Comparison of ENCODE assay signal across 8 cellular contexts in genomic region chr2:171210864-171211431, GRCh38. TPM values are rescaled to one million over a fixed set of nuclear protein-coding genes. Genes with fewer than 3 reads are reported as not detected.
DNase-seq lines count a peak whose midpoint lies in the region; ATAC-seq, FAIRE-seq and TF ChIP-seq lines count a peak whose summit lies in the region.

No MANE protein-coding gene starts in this region.

- H3K27ac ChIP-seq in PC-3 (ENCODE audit: low read length) = no peak overlapping the region

- POLR2A ChIA-PET in PC-3 (lab: Charles Lee; ENCODE audit: unreplicated experiment) = no interaction called here
- POLR2A ChIA-PET in HEK293T (lab: Yijun Ruan, JAX) = no interaction called here
- POLR2A ChIA-PET in MCF 10A (lab: Yijun Ruan, JAX) = no interaction called here

- FAIRE-seq in urothelium cell line (lab: Jason Lieb, UNC) = no peak

- peaks cover 5% of the 10 kb centered on the region for H3K36me3 Mint-ChIP-seq in MCF 10A (ENCODE audit: insufficient read depth, unreplicated experiment)

- DNase-seq in GM13977 (ENCODE audit: low spot score) (peak; percentile 45), PC-3 (peak; percentile 28), urothelium cell line (ENCODE audit: low spot score) (no peak), HEK293T (ENCODE audit: extremely low spot score) (no peak), cerebellum (ENCODE audit: low spot score) (no peak), MCF 10A (ENCODE audit: unreplicated experiment) (no peak)
- peak; percentile 17 for DNase-seq in effector CD4-positive, alpha-beta T cell

- BruUV-seq in PC-3 (replicated peaks; lab: Mats Ljungman, UMichigan) = no TSS peak
- BruUV-seq in MCF 10A (replicated peaks; lab: Mats Ljungman, UMichigan) = no TSS peak

- H3K9me3 Mint-ChIP-seq in MCF 10A (ENCODE audit: unreplicated experiment) = no peaks in the 10 kb centered on the region

- in situ Hi-C loops in GM13977 (cut with MboI; ENCODE audit: low pct_unique_long_range_greater_than_20kb, low sequenced_read_pairs, unreplicated experiment) = no loop called here

- H3F3A ChIP-seq in PC-3 (ENCODE audit: low read length, unreplicated experiment) = no peaks in the 10 kb centered on the region

- peak; percentile 69 for ATAC-seq in HG02678 (IDR thresholded peaks at IDR 0.05; ENCODE audit: unreplicated experiment)
- peak; percentile 76 for ATAC-seq in PC-3

- H3K4me3 ChIP-seq in PC-3 (ENCODE audit: low read length) = peak overlapping the region; percentile 17; the same call in 1 of the 2 replicates

- H3K27me3 ChIP-seq in PC-3 (ENCODE audit: low read length) = no peaks in the 10 kb centered on the region

- H3K4me2 ChIP-seq in PC-3 (ENCODE audit: low read length) = peak overlapping the region; percentile 43

- no peaks in the 10 kb centered on the region for H3K4me1 Mint-ChIP-seq in MCF 10A (ENCODE audit: insufficient read depth, unreplicated experiment)

- no peak overlapping the region for H3K4me3 Mint-ChIP-seq in MCF 10A (ENCODE audit: unreplicated experiment)

- H3K27me3 Mint-ChIP-seq in MCF 10A (ENCODE audit: insufficient read depth, unreplicated experiment) = no peaks in the 10 kb centered on the region

- no peaks in the 10 kb centered on the region for H4K20me1 ChIP-seq in PC-3 (ENCODE audit: low read length)

- no peaks in the 10 kb centered on the region for H3K36me3 ChIP-seq in PC-3 (ENCODE audit: low read depth, low read length)

- peak overlapping the region; percentile 53 for H2AFZ ChIP-seq in PC-3 (ENCODE audit: low read length)

- CTCF ChIA-PET in PC-3 (lab: Charles Lee) = no interaction called here
- CTCF ChIA-PET in HEK293T (lab: Yijun Ruan, JAX) = no interaction called here
- CTCF ChIA-PET in MCF 10A (lab: Yijun Ruan, JAX) = no interaction called here

- no peak overlapping the region for H3K27ac Mint-ChIP-seq in MCF 10A (ENCODE audit: low read depth, unreplicated experiment)

- intact Hi-C loops in PC-3 (cut with micrococcal nuclease) (no loop called here), MCF 10A (cut with micrococcal nuclease) (no loop called here)

- H3K9me2 ChIP-seq in PC-3 (replicated peaks; ENCODE audit: low read length) = no peaks in the 10 kb centered on the region; the same call in 1 of the 2 replicates

- TF ChIP-seq CTCF in GM13977 (IDR thresholded peaks at IDR 0.05; ENCODE audit: extremely low read depth, insufficient read depth, missing control alignments) = no peak
- no peak for TF ChIP-seq CTCF in PC-3 (conservative IDR thresholded peaks at IDR 0.05; ENCODE audit: low read depth, low read length)
- no peak for TF ChIP-seq CTCF in MCF 10A (IDR thresholded peaks at IDR 0.05; ENCODE audit: unreplicated experiment)

- H3K4me1 ChIP-seq in PC-3 (ENCODE audit: insufficient read depth, low read length) = no peaks in the 10 kb centered on the region

- no peaks in the 10 kb centered on the region for H3K79me2 ChIP-seq in PC-3 (ENCODE audit: low read length)

- H3K9me3 ChIP-seq in PC-3 (ENCODE audit: low read length) = no peaks in the 10 kb centered on the region

- H3K9ac ChIP-seq in PC-3 (ENCODE audit: low read length) = no peak overlapping the region

TF ChIP-seq in HEK293T, 16 proteins besides CTCF, POLR2A, EP300 and RAD21:
- TF ChIP-seq ARNT (IDR thresholded peaks at IDR 0.05) = no peak
- TF ChIP-seq TARDBP (IDR thresholded peaks at IDR 0.05) = no peak
- TF ChIP-seq L3MBTL2 (conservative IDR thresholded peaks at IDR 0.05) = no peak
- TF ChIP-seq SUZ12 (IDR thresholded peaks at IDR 0.05) = no peak
- TF ChIP-seq NFRKB (IDR thresholded peaks at IDR 0.05) = no peak
- no peak for TF ChIP-seq LEF1 (IDR thresholded peaks at IDR 0.05; ENCODE audit: borderline replicate concordance)
- no peak for TF ChIP-seq BHLHE40 (IDR thresholded peaks at IDR 0.05; ENCODE audit: borderline replicate concordance)
- TF ChIP-seq FOXK2 (IDR thresholded peaks at IDR 0.05) = no peak
- TF ChIP-seq HDGF (IDR thresholded peaks at IDR 0.05; ENCODE audit: borderline replicate concordance) = no peak
- TF ChIP-seq ELF4 (IDR thresholded peaks at IDR 0.05) = no peak
- no peak for TF ChIP-seq PKNOX1 (IDR thresholded peaks at IDR 0.05)
- no peak for TF ChIP-seq FOXM1 (IDR thresholded peaks at IDR 0.05; ENCODE audit: borderline replicate concordance)
- no peak for TF ChIP-seq FOXA1 (IDR thresholded peaks at IDR 0.05)
- TF ChIP-seq SP1 (IDR thresholded peaks at IDR 0.05) = no peak
- TF ChIP-seq CTBP1 (IDR thresholded peaks at IDR 0.05; ENCODE audit: borderline replicate concordance) = no peak
- no peak for TF ChIP-seq ZNF384 (IDR thresholded peaks at IDR 0.05)
TF ChIP-seq in HEK293T: peak in this region for 0.

RNA-seq across cellular contexts. Expression of gene TLK1, which starts 50.3 kb away (rescaled TPM):
- total RNA-seq in PC-3 (2014; rRNA removed) = 10.1 and 17.6 TPM in 2 replicates
- total RNA-seq in cerebellum = 25.9 TPM
- 59.2 and 60.6 TPM in 2 replicates for total RNA-seq in MCF 10A (2022)

Comparison
In these comparisons a context has a peak if more than half of its experiments do, and no peak if none do; other contexts are left out.
1. DNase-seq: peak in GM13977 (single experiment), PC-3 (single experiment) and effector CD4-positive, alpha-beta T cell (single experiment); none in urothelium cell line (single experiment), HEK293T (single experiment), cerebellum (single experiment) and MCF 10A (single experiment).